27 cellular contexts compared by ENCODE assay signal in genomic region chr6:140597181-140597580, GRCh38.
"Had no signal": no experiment of that assay in that cellular context is flagged by ENCODE, and none has a peak within 500 bp of the region (broad histone marks: within the 10 kb centered on the region; RNA-seq: fewer than 3 reads in every experiment).

No MANE protein-coding gene starts in this region.

- H3K79me2 ChIP-seq: parathyroid adenoma had no signal

- H3K27me3 Mint-ChIP-seq: naive B cell; natural killer cell treated with Interleukin-12 subunit alpha and Interleukin-12 subunit beta and Interleukin-15 and Interleukin-18, amount 100 ng/mL, for 72 hours; progenitor cell of endocrine pancreas had no signal

- H2AFZ ChIP-seq: parathyroid adenoma had no signal

- H3K4me1 ChIP-seq: esophagus muscularis mucosa, foreskin keratinocyte, heart right ventricle, left lung, sigmoid colon, stomach, thyroid gland, vagina had no signal

- H3K36me3 ChIP-seq: esophagus muscularis mucosa, gastroesophageal sphincter, heart right ventricle, left lung, neutrophil, sigmoid colon, stomach, thyroid gland, vagina had no signal

- H3K9ac ChIP-seq: parathyroid adenoma had no signal

- H3K27ac ChIP-seq: esophagus muscularis mucosa, foreskin keratinocyte, gastroesophageal sphincter, heart right ventricle, left lung, neutrophil, parathyroid adenoma, sigmoid colon, stomach, thyroid gland, vagina had no signal

- H3K4me1 Mint-ChIP-seq: naive B cell; neural crest cell; stimulated activated effector memory CD8-positive, alpha-beta T cell treated with anti-CD3 and anti-CD28 coated beads, Interleukin-12 subunit alpha, Interleukin-12 subunit beta, amount 100 ng/mL, for 72 hours had no signal

- H3K36me3 Mint-ChIP-seq: mesothelial cell of epicardium; naive B cell; stimulated activated effector memory CD8-positive, alpha-beta T cell treated with anti-CD3 and anti-CD28 coated beads, Interleukin-12 subunit alpha, Interleukin-12 subunit beta, amount 100 ng/mL, for 72 hours had no signal

- H3K9me3 ChIP-seq: esophagus muscularis mucosa, gastroesophageal sphincter, mucosa of descending colon, neutrophil, sigmoid colon, stomach, thyroid gland, vagina had no signal

- H3K27ac Mint-ChIP-seq: mesothelial cell of epicardium; naive B cell; natural killer cell treated with Interleukin-12 subunit alpha and Interleukin-12 subunit beta and Interleukin-15 and Interleukin-18, amount 100 ng/mL, for 72 hours; progenitor cell of endocrine pancreas; stimulated activated effector memory CD8-positive, alpha-beta T cell treated with anti-CD3 and anti-CD28 coated beads, Interleukin-12 subunit alpha, Interleukin-12 subunit beta, amount 100 ng/mL, for 72 hours had no signal

- H3K27me3 ChIP-seq: esophagus muscularis mucosa, foreskin keratinocyte, gastroesophageal sphincter, heart right ventricle, left lung, neutrophil, sigmoid colon, stomach, thyroid gland, vagina had no signal

- ATAC-seq: foreskin keratinocyte; gastroesophageal sphincter; heart right ventricle; left cardiac atrium; left lung; mucosa of descending colon; natural killer cell treated with Interleukin-12 subunit alpha and Interleukin-12 subunit beta and Interleukin-15 and Interleukin-18, amount 100 ng/mL, for 72 hours; stimulated activated effector memory CD8-positive, alpha-beta T cell treated with anti-CD3 and anti-CD28 coated beads, Interleukin-12 subunit alpha, Interleukin-12 subunit beta, amount 100 ng/mL, for 72 hours had no signal

- H3K4me3 Mint-ChIP-seq: mesothelial cell of epicardium; naive B cell; natural killer cell treated with Interleukin-12 subunit alpha and Interleukin-12 subunit beta and Interleukin-15 and Interleukin-18, amount 100 ng/mL, for 72 hours; neural crest cell; stimulated activated effector memory CD8-positive, alpha-beta T cell treated with anti-CD3 and anti-CD28 coated beads, Interleukin-12 subunit alpha, Interleukin-12 subunit beta, amount 100 ng/mL, for 72 hours had no signal

- H3K4me3 ChIP-seq: esophagus muscularis mucosa, gastroesophageal sphincter, heart right ventricle, left lung, mucosa of descending colon, sigmoid colon, stomach, thyroid gland, vagina had no signal

- DNase-seq: dermis blood vessel endothelial cell; effector memory CD4-positive, alpha-beta T cell; foreskin keratinocyte; heart right ventricle; hippocampal formation; left cardiac atrium; left lung; mesenchymal stem cell; mucosa of descending colon; naive B cell; sigmoid colon; stimulated activated CD4-positive, alpha-beta T cell treated with anti-CD3 and anti-CD28 coated beads, Interleukin-2, amount 100 ng/mL, for 24 hours; stimulated activated CD4-positive, alpha-beta T cell treated with anti-CD3 and anti-CD28 coated beads, Interleukin-4, amount 100 ng/mL, for 24 hours; stimulated activated naive CD4-positive, alpha-beta T cell treated with Interleukin-2 at 50 U/mL for 16 hours; stomach; thyroid gland; trophoblast cell had no signal
